In genomic region chr3:49930241-49930690, GRCh38 we compare ENCODE assay signal across 1 cellular context.
TF ChIP-seq lines count a peak whose summit lies in the region.

No MANE protein-coding gene starts in this region.

TF ChIP-seq in GM23338, 12 proteins besides CTCF, POLR2A, EP300 and RAD21 (continued from another document):
- no peak for TF ChIP-seq ZNF462 (CRISPR knock-in tag; IDR thresholded peaks at IDR 0.05)
- no peak for TF ChIP-seq CREB1 (CRISPR knock-in tag; IDR thresholded peaks at IDR 0.05; ENCODE audit: low read depth)
- TF ChIP-seq STAT1 (IDR thresholded peaks at IDR 0.05; ENCODE audit: unreplicated experiment), result no peak
- TF ChIP-seq JUNB (IDR thresholded peaks at IDR 0.05; ENCODE audit: unreplicated experiment), result no peak
- no peak for TF ChIP-seq NANOG (IDR thresholded peaks at IDR 0.05; ENCODE audit: borderline replicate concordance)
- no peak for TF ChIP-seq POLR2AphosphoS5 (IDR thresholded peaks at IDR 0.05; ENCODE audit: low read depth)
- no peak for TF ChIP-seq ZNF114 (CRISPR knock-in tag; IDR thresholded peaks at IDR 0.05)
TF ChIP-seq in GM23338: peak in this region for 0.
